In the genomic region with DNA sequence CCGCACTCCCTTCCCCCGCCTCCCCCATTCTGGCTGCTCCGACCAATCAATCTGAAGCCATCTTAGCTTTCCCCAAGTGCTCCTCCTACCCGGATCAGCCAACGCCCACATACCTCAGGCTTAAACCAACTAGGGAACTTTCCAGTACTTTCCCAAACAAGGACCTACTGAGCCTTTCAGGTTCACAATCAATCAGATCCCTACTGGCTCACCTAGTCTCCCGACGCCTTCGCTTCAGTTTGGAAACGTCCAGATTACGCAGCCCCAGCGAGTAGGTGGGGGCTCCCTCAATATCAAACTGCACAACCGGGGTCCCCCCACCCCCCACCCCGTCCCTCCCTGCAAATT, we compare ENCODE assay signal across 8 cellular contexts. TPM values are rescaled to one million over a fixed set of nuclear protein-coding genes. Genes with fewer than 3 reads are reported as not detected.
DNase-seq lines count a peak whose midpoint lies in the region; ATAC-seq and TF ChIP-seq lines count a peak whose summit lies in the region.

No MANE protein-coding gene starts in this region.

- no peak for TF ChIP-seq CTCF in GM10248 (IDR thresholded peaks at IDR 0.05; ENCODE audit: control extremely low read depth, extremely low read depth, low read depth, missing control alignments)

- peak; percentile 80 for DNase-seq in GM10248 (ENCODE audit: extremely low spot score)
- DNase-seq in NCI-H1092 (lab: John Stamatoyannopoulos, UW): peak; percentile 85
- DNase-seq in SW480 (ENCODE audit: low spot score): peak; percentile 97
- DNase-seq in anterior cingulate cortex (lab: John Stamatoyannopoulos, UW): peak; percentile 41 to 96 (median 90)
- peak; percentile 97 for DNase-seq in cardiac septum (ENCODE audit: low spot score)
- peak; percentile 93 for DNase-seq in occipital lobe (lab: John Stamatoyannopoulos, UW)
- DNase-seq in ureter (ENCODE audit: low spot score): peak; percentile 97

- POLR2A ChIA-PET in GM10248 (lab: Yijun Ruan, JAX): interaction anchor here (0.5 to 2.0 kb wide), 15 partner anchors 8 to 321 kb away, joined by 3 to 39 read pairs (median 4); partner anchors contain the start of genes HSPA1B and LSM2

- CTCF ChIA-PET in GM10248 (lab: Yijun Ruan, JAX): interaction anchor here (0.7 to 2.3 kb wide), 7 partner anchors 8 to 45 kb away, joined by 3 to 9 read pairs (median 4); partner anchors contain the start of gene LSM2

- no peak for ATAC-seq in HG03095 (IDR thresholded peaks at IDR 0.05; ENCODE audit: unreplicated experiment)

- intact Hi-C loops in cardiac septum (cut with DNase I): no loop called here

RNA-seq across cellular contexts. Expression of gene HSPA1L, which starts 0.4 kb away (rescaled TPM):
- 2.4 TPM for total RNA-seq in cardiac septum
- 4.4 TPM for total RNA-seq in occipital lobe
- 1.7 TPM for total RNA-seq in ureter

RNA-seq across cellular contexts. Expression of gene HSPA1A, which starts 0.7 kb away (rescaled TPM):
- total RNA-seq in cardiac septum (296 TPM), occipital lobe (117 TPM), ureter (191 TPM)

RNA-seq across cellular contexts. Expression of gene LSM2, which starts 7.9 kb away (rescaled TPM):
- total RNA-seq in cardiac septum (24.0 TPM), occipital lobe (22.9 TPM), ureter (35.6 TPM)

RNA-seq across cellular contexts. Expression of gene HSPA1B, which starts 12.9 kb away (rescaled TPM):
- total RNA-seq in cardiac septum (221 TPM), occipital lobe (121 TPM), ureter (163 TPM)

RNA-seq across cellular contexts. Expression of gene VARS1, which starts 19.1 kb away (rescaled TPM):
- total RNA-seq in cardiac septum (35.0 TPM), occipital lobe (25.6 TPM), ureter (105 TPM)
